29 cellular contexts compared by ENCODE assay signal in genomic region chr7:109842386-109842785, GRCh38.
"Had no signal": no experiment of that assay in that cellular context is flagged by ENCODE, and none has a peak within 500 bp of the region (broad histone marks: within the 10 kb centered on the region; RNA-seq: fewer than 3 reads in every experiment).

No MANE protein-coding gene starts in this region.

- DNase-seq: activated B cell treated with CpG ODN at 0.5 μM for 24 hours; activated CD4-positive, alpha-beta memory T cell treated with anti-CD3 and anti-CD28 coated beads, Interleukin-2, amount 10 ng/mL, durations not matched to agents 7 days and 5 days; activated CD4-positive, alpha-beta T cell treated with anti-CD3 and anti-CD28 coated beads for 48 hours; activated CD4-positive, CD25-positive, alpha-beta regulatory T cell treated with anti-CD3 and anti-CD28 coated beads, Interleukin-2, amount 50 U/mL, for 72 hours; activated CD8-positive, alpha-beta memory T cell treated with anti-CD3 and anti-CD28 coated beads for 24 hours; activated CD8-positive, alpha-beta memory T cell treated with anti-CD3 and anti-CD28 coated beads, Interleukin-2, amount 10 ng/mL, durations not matched to agents 7 days and 5 days; activated CD8-positive, alpha-beta memory T cell treated with anti-CD3 and anti-CD28 coated beads, Interleukin-2, amount 50 U/mL, for 48 hours; activated effector memory CD4-positive, alpha-beta T cell treated with anti-CD3 and anti-CD28 coated beads, Interleukin-2, amount 50 U/mL, for 16 hours; activated naive CD4-positive, alpha-beta T cell; activated naive CD8-positive, alpha-beta T cell treated with anti-CD3 and anti-CD28 coated beads, Interleukin-2, amount 10 ng/mL, durations not matched to agents 7 days and 5 days; activated T-cell treated with anti-CD3 and anti-CD28 coated beads, Interleukin-2, amount 50 U/mL, for 72 hours; body of pancreas; MM.1S; NCI-H1092 treated with DMSO at 0.1 percent for 48 hours; NCI-H1417; NCI-H146; NCI-H187; NCI-H2029 treated with DMSO at 0.1 percent for 48 hours; NCI-H2107; NCI-H226; NCI-H446 treated with DMSO at 0.1 percent for 48 hours; NCI-H524; NCI-H69; Right ventricle myocardium superior had no signal

- H3K9ac ChIP-seq: KMS-11 had no signal

- H3K4me3 ChIP-seq: body of pancreas, breast epithelium, SK-N-MC had no signal

- H3K27ac ChIP-seq: body of pancreas, breast epithelium, KMS-11, SK-N-MC had no signal

- H3K4me1 ChIP-seq: body of pancreas, breast epithelium had no signal

- ATAC-seq: activated CD8-positive, alpha-beta memory T cell treated with anti-CD3 and anti-CD28 coated beads, Interleukin-2, amount 10 ng/mL, durations not matched to agents 7 days and 5 days; activated T-cell treated with anti-CD3 and anti-CD28 coated beads, Interleukin-2, amount 50 U/mL, for 72 hours; activated T-helper 17 cell treated with anti-CD3 and anti-CD28 coated beads, Interleukin-2, amount 50 U/mL, for 72 hours; body of pancreas had no signal

- H3K36me3 ChIP-seq: breast epithelium had no signal

- H3K9me3 ChIP-seq: body of pancreas, breast epithelium had no signal

- H3K27me3 ChIP-seq: body of pancreas, breast epithelium had no signal

- H3K4me2 ChIP-seq: KMS-11 had no signal

- FAIRE-seq: astrocyte had no signal
